In the genomic region with DNA sequence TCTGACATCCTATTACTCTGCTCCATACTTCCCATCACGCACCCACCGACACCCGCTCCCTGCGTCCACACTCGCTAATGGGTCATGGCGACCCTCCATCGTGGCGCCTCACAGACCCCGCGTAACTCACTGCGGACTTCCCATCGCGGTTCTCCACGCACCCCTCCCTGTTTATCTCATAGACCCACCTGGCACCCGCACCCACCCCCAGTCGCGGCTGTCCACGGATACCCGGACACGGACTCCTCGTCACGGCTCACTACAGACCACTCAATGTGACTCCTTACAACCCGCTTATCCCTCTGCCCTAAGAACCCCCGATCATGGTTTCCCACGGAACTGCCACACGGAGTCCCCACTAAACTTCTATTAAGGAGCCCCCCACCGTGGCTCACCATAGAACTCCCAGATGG, we compare ENCODE assay signal across 8 cellular contexts. TPM values are rescaled to one million over a fixed set of nuclear protein-coding genes. Genes with fewer than 3 reads are reported as not detected.
A peak's percentile ranks its signal among the peaks of the same experiment; 100 is the strongest.
DNase-seq lines count a peak whose midpoint lies in the region; ATAC-seq and TF ChIP-seq lines count a peak whose summit lies in the region.

No MANE protein-coding gene starts in this region.

- DNase-seq in NOMO-1 treated with DMSO at 0.1 percent for 48 hours (lab: John Stamatoyannopoulos, UW; ENCODE audit: unreplicated experiment) (peak; percentile 33), NOMO-1 treated with dmso at 0.1 percent for 144 hours (lab: John Stamatoyannopoulos, UW; ENCODE audit: unreplicated experiment) (no peak), left ventricle myocardium inferior (no peak), skeletal muscle cell (ENCODE audit: low read depth) (no peak), NCI-H2107 (lab: John Stamatoyannopoulos, UW) (no peak)
- no peak for DNase-seq in activated T-helper 2 cell treated with anti-CD3 and anti-CD28 coated beads, Interferon-gamma antibody, Interleukin-2, Interleukin-4, amounts not matched to agents 10 μg/mL and 5 μg/mL and 100 μg/mL, durations not matched to agents 14 hours and 24 hours and 36 hours (ENCODE audit: low spot score)

- no peaks in the 10 kb centered on the region for H3K27me3 ChIP-seq in left ventricle myocardium inferior (ENCODE audit: low read depth)

- H3K4me3 ChIP-seq in left ventricle myocardium inferior, result peak overlapping the region; percentile 85
- peak overlapping the region; percentile 93 for H3K4me3 ChIP-seq in skeletal muscle cell (ENCODE audit: low read depth, low read length)

- peaks cover 24% of the 10 kb centered on the region for H3K4me1 ChIP-seq in left ventricle myocardium inferior

- no peak for TF ChIP-seq CTCF in left ventricle myocardium inferior (IDR thresholded peaks at IDR 0.05; ENCODE audit: borderline replicate concordance)

- no peaks in the 10 kb centered on the region for H3K9me3 ChIP-seq in left ventricle myocardium inferior (replicated peaks)

- H3K36me3 ChIP-seq in left ventricle myocardium inferior, result peaks cover 37% of the 10 kb centered on the region

- peak overlapping the region; percentile 89 for H3K27ac Mint-ChIP-seq in activated T-helper 2 cell treated with anti-CD3 and anti-CD28 coated beads, Interferon-gamma antibody, Interleukin-2, Interleukin-4, amounts not matched to agents 10 μg/mL and 5 μg/mL and 100 μg/mL, durations not matched to agents 14 hours and 24 hours and 36 hours

- intact Hi-C loops in activated T-helper 2 cell treated with anti-CD3 and anti-CD28 coated beads, Interferon-gamma antibody, Interleukin-2, Interleukin-4, amounts not matched to agents 10 μg/mL and 5 μg/mL and 100 μg/mL, durations not matched to agents 14 hours and 24 hours and 36 hours (cut with micrococcal nuclease), result loop anchor here (1.0 to 10.0 kb wide), 10 partner anchors 11 to 1752 kb away; partner anchors contain the start of genes ACAA2, CFAP53, CTIF and RPL17
- intact Hi-C loops in left ventricle myocardium inferior (cut with micrococcal nuclease), result no loop called here

- peak overlapping the region; percentile 94 for H3K27ac ChIP-seq in left ventricle myocardium inferior (replicated peaks)

- peaks cover 22% of the 10 kb centered on the region for H3K4me1 Mint-ChIP-seq in activated T-helper 2 cell treated with anti-CD3 and anti-CD28 coated beads, Interferon-gamma antibody, Interleukin-2, Interleukin-4, amounts not matched to agents 10 μg/mL and 5 μg/mL and 100 μg/mL, durations not matched to agents 14 hours and 24 hours and 36 hours (ENCODE audit: low read depth)

- H3K36me3 Mint-ChIP-seq in activated T-helper 2 cell treated with anti-CD3 and anti-CD28 coated beads, Interferon-gamma antibody, Interleukin-2, Interleukin-4, amounts not matched to agents 10 μg/mL and 5 μg/mL and 100 μg/mL, durations not matched to agents 14 hours and 24 hours and 36 hours (ENCODE audit: low read depth), result peaks cover 53% of the 10 kb centered on the region

- peaks cover 2% of the 10 kb centered on the region for H3K27me3 Mint-ChIP-seq in activated T-helper 2 cell treated with anti-CD3 and anti-CD28 coated beads, Interferon-gamma antibody, Interleukin-2, Interleukin-4, amounts not matched to agents 10 μg/mL and 5 μg/mL and 100 μg/mL, durations not matched to agents 14 hours and 24 hours and 36 hours (ENCODE audit: low read depth)

- ATAC-seq in HG02884 (IDR thresholded peaks at IDR 0.05; ENCODE audit: unreplicated experiment), result no peak
- ATAC-seq in HG03108 (IDR thresholded peaks at IDR 0.05; ENCODE audit: unreplicated experiment), result no peak

- H3K4me3 Mint-ChIP-seq in activated T-helper 2 cell treated with anti-CD3 and anti-CD28 coated beads, Interferon-gamma antibody, Interleukin-2, Interleukin-4, amounts not matched to agents 10 μg/mL and 5 μg/mL and 100 μg/mL, durations not matched to agents 14 hours and 24 hours and 36 hours (ENCODE audit: low read depth), result peak overlapping the region; percentile 93

- H3K9me3 Mint-ChIP-seq in activated T-helper 2 cell treated with anti-CD3 and anti-CD28 coated beads, Interferon-gamma antibody, Interleukin-2, Interleukin-4, amounts not matched to agents 10 μg/mL and 5 μg/mL and 100 μg/mL, durations not matched to agents 14 hours and 24 hours and 36 hours, result no peaks in the 10 kb centered on the region

RNA-seq across cellular contexts. Expression of gene CXXC1, which starts 0.5 kb away (rescaled TPM):
- 94.9 and 101 TPM in 2 replicates for total RNA-seq in activated T-helper 2 cell treated with anti-CD3 and anti-CD28 coated beads, Interferon-gamma antibody, Interleukin-2, Interleukin-4, amounts not matched to agents 10 μg/mL and 5 μg/mL and 100 μg/mL, durations not matched to agents 14 hours and 24 hours and 36 hours
- total RNA-seq in left ventricle myocardium inferior, result 33.7 TPM

RNA-seq across cellular contexts. Expression of gene MBD1, which starts 5.7 kb away (rescaled TPM):
- total RNA-seq in activated T-helper 2 cell treated with anti-CD3 and anti-CD28 coated beads, Interferon-gamma antibody, Interleukin-2, Interleukin-4, amounts not matched to agents 10 μg/mL and 5 μg/mL and 100 μg/mL, durations not matched to agents 14 hours and 24 hours and 36 hours, result 78.4 and 79.7 TPM in 2 replicates
- 50.2 TPM for total RNA-seq in left ventricle myocardium inferior

RNA-seq across cellular contexts. Expression of gene CFAP53, which starts 20.7 kb away (rescaled TPM):
- total RNA-seq in activated T-helper 2 cell treated with anti-CD3 and anti-CD28 coated beads, Interferon-gamma antibody, Interleukin-2, Interleukin-4, amounts not matched to agents 10 μg/mL and 5 μg/mL and 100 μg/mL, durations not matched to agents 14 hours and 24 hours and 36 hours, result 0.25 and 0.51 TPM in 2 replicates
- total RNA-seq in left ventricle myocardium inferior, result 0.16 TPM
